ENCODE assay signal across 8 cellular contexts in genomic region chr4:54228563-54229501, GRCh38. TPM values are rescaled to one million over a fixed set of nuclear protein-coding genes. Genes with fewer than 3 reads are reported as not detected.
DNase-seq lines count a peak whose midpoint lies in the region; ATAC-seq, FAIRE-seq and TF ChIP-seq lines count a peak whose summit lies in the region.

Gene PDGFRA, plus strand, starts transcription at chr4:54229293. Its CDS starts 29,476 bp downstream, at chr4:54258769.

- H3K4me3 Mint-ChIP-seq in activated B cell treated with CpG ODN at 0.5 μM for 24 hours, result peak within 1 kb of the TSS; percentile 76

- ATAC-seq in activated B cell treated with CpG ODN at 0.5 μM for 24 hours (ENCODE audit: low read depth), result no peak
- ATAC-seq in left cardiac atrium, result peak; percentile 13 to 23
- ATAC-seq in GM19467 (IDR thresholded peaks at IDR 0.05; ENCODE audit: unreplicated experiment), result no peak

- H3K4me1 ChIP-seq in rectal smooth muscle tissue (ENCODE audit: control insufficient read depth, insufficient read depth, low read length), result peaks cover 9% of the 10 kb centered on the region

- H3K4me1 Mint-ChIP-seq in activated B cell treated with CpG ODN at 0.5 μM for 24 hours, result peaks cover 57% of the 10 kb centered on the region

- CTCF ChIA-PET in activated B cell treated with CpG ODN at 0.5 μM for 24 hours (lab: Charles Lee), result interaction anchor here (0.7 to 1.0 kb wide), 2 partner anchors 16 to 299 kb away, joined by 3 read pairs; no protein-coding TSS in a partner anchor

- H3K27me3 ChIP-seq in rectal smooth muscle tissue (ENCODE audit: control insufficient read depth, insufficient read depth, low read length), result peaks cover 50% of the 10 kb centered on the region

- peaks cover 2% of the 10 kb centered on the region for H3K36me3 ChIP-seq in rectal smooth muscle tissue (ENCODE audit: control insufficient read depth, insufficient read depth, low read length)

- H3K9ac ChIP-seq in rectal smooth muscle tissue (ENCODE audit: low read length), result no peak within 1 kb of the TSS

- no peaks in the 10 kb centered on the region for H3K36me3 Mint-ChIP-seq in activated B cell treated with CpG ODN at 0.5 μM for 24 hours (ENCODE audit: low read depth)

- H3K4me3 ChIP-seq in rectal smooth muscle tissue (ENCODE audit: low read length), result peak within 1 kb of the TSS; percentile 66

- no peak within 1 kb of the TSS for H3K27ac Mint-ChIP-seq in activated B cell treated with CpG ODN at 0.5 μM for 24 hours

- TF ChIP-seq CTCF in activated B cell treated with CpG ODN at 0.5 μM for 24 hours (IDR thresholded peaks at IDR 0.05), result no peak

- peaks cover 70% of the 10 kb centered on the region for H3K27me3 Mint-ChIP-seq in activated B cell treated with CpG ODN at 0.5 μM for 24 hours

- intact Hi-C loops in activated B cell treated with CpG ODN at 0.5 μM for 24 hours (cut with micrococcal nuclease), result no loop called here
- intact Hi-C loops in left cardiac atrium (cut with DNase I), result loop anchor here (5.0 to 10.0 kb wide), 6 partner anchors 322 to 1214 kb away; no protein-coding TSS in a partner anchor

- no peak for FAIRE-seq in GM19239 (lab: Jason Lieb, UNC)

- DNase-seq in ELF-1 (ENCODE audit: low read depth, low spot score) (peak; percentile 27), activated B cell treated with CpG ODN at 0.5 μM for 24 hours (no peak), left cardiac atrium (peak; percentile 68), GM19239 (ENCODE audit: insufficient read length, low spot score) (no peak), NCI-H774 (lab: John Stamatoyannopoulos, UW) (no peak)
- DNase-seq in NK-92 treated with Interleukin-12 subunit alpha and Interleukin-12 subunit beta, amount 100 ng/mL, for 24 hours (lab: John Stamatoyannopoulos, UW), result no peak

- H3K27ac ChIP-seq in rectal smooth muscle tissue (ENCODE audit: low read depth, low read length), result peak within 1 kb of the TSS; percentile 65

- POLR2A ChIA-PET in activated B cell treated with CpG ODN at 0.5 μM for 24 hours (lab: Charles Lee), result no interaction called here

- no peaks in the 10 kb centered on the region for H3K9me3 Mint-ChIP-seq in activated B cell treated with CpG ODN at 0.5 μM for 24 hours

RNA-seq across cellular contexts. Expression of gene PDGFRA, which starts in this region (rescaled TPM):
- total RNA-seq in activated B cell treated with CpG ODN at 0.5 μM for 24 hours (not detected in 2 replicates), left cardiac atrium (10 to 100 TPM; 57.4 to 67.9 TPM)

Comparison
In these comparisons a context has a peak if more than half of its experiments do, and no peak if none do; other contexts are left out.
1. RNA of gene PDGFRA (total RNA-seq): 57.4 to 67.9 TPM in left cardiac atrium; not detected in activated B cell treated with CpG ODN at 0.5 μM for 24 hours; every median in the first group is over 10 times any median in the second.
2. DNase-seq: peak in ELF-1 (single experiment) and left cardiac atrium (single experiment); none in activated B cell treated with CpG ODN at 0.5 μM for 24 hours (single experiment), GM19239 (single experiment), NCI-H774 (single experiment) and NK-92 treated with Interleukin-12 subunit alpha and Interleukin-12 subunit beta, amount 100 ng/mL, for 24 hours (single experiment).
3. ATAC-seq: peak in left cardiac atrium (2 of 2); none in activated B cell treated with CpG ODN at 0.5 μM for 24 hours (single experiment) and GM19467 (single experiment).